In the genomic region with DNA sequence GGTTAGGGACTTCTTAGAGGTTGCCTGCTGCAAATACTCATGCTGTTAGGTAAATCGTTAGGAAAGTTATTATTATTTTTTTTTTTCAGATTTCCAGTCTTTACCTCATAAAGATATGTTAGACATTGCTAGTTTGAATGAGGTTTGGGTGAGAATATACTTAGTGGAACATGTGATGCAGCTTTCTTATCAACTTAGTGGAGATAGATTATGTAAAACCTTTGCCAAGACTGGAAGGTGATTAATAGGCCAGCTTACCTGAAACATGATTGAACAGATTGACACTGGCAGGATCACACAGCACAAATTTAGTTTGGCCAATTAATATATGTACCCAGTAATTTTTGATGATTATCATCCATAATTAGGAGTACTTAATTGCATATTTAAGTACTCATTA, we compare ENCODE assay signal across 16 cellular contexts. TPM values are rescaled to one million over a fixed set of nuclear protein-coding genes. Genes with fewer than 3 reads are reported as not detected.
A peak's percentile ranks its signal among the peaks of the same experiment; 100 is the strongest.
DNase-seq lines count a peak whose midpoint lies in the region; ATAC-seq and TF ChIP-seq lines count a peak whose summit lies in the region.
"Had no signal": no experiment of that assay in that cellular context is flagged by ENCODE, and none has a peak within 500 bp of the region (broad histone marks: within the 10 kb centered on the region; RNA-seq: fewer than 3 reads in every experiment).

No MANE protein-coding gene starts in this region.

- no TSS peak for BruUV-seq in Caco-2 (replicated peaks; lab: Mats Ljungman, UMichigan)

- H3K79me2 ChIP-seq in smooth muscle cell (ENCODE audit: low read depth): peaks cover 87% of the 10 kb centered on the region

- TF ChIP-seq CTCF in Caco-2 (IDR thresholded peaks at IDR 0.05; ENCODE audit: insufficient read depth in 1 of 2, low read depth in 1 of 2, low read length in 1 of 2, severe bottlenecking in 1 of 2, unreplicated experiment in 1 of 2): no peak
- no peak for TF ChIP-seq CTCF in foreskin keratinocyte (conservative IDR thresholded peaks at IDR 0.05)
- TF ChIP-seq CTCF in smooth muscle cell (IDR thresholded peaks at IDR 0.05; ENCODE audit: borderline replicate concordance, insufficient read depth, poor library complexity, severe bottlenecking): no peak
- no peak for TF ChIP-seq CTCF in esophagus squamous epithelium (IDR thresholded peaks at IDR 0.05)

- no peaks in the 10 kb centered on the region for H3K27me3 Mint-ChIP-seq in Caco-2 (ENCODE audit: insufficient read depth, unreplicated experiment)

- no peaks in the 10 kb centered on the region for H3F3A ChIP-seq in smooth muscle cell (ENCODE audit: low read depth)

- DNase-seq in activated naive CD4-positive, alpha-beta T cell treated with anti-CD3 and anti-CD28 coated beads, Interleukin-2, amount 50 U/mL, for 72 hours (ENCODE audit: low spot score in 2 of 2): no peak
- no peak for DNase-seq in activated naive CD4-positive, alpha-beta T cell (lab: John Stamatoyannopoulos, UW)
- no peak for DNase-seq in Caco-2
- no peak for DNase-seq in foreskin keratinocyte
- no peak for DNase-seq in smooth muscle cell (lab: John Stamatoyannopoulos, UW; ENCODE audit: unreplicated experiment)
- no peak for DNase-seq in activated CD8-positive, alpha-beta memory T cell treated with anti-CD3 and anti-CD28 coated beads for 24 hours
- DNase-seq in esophagus squamous epithelium (lab: John Stamatoyannopoulos, UW): no peak
- DNase-seq: DMS 273 treated with DMSO at 0.1 percent for 48 hours, NCI-H1048, NCI-H2107, NCI-H226, NCI-H526, PC-3 had no signal

- TF ChIP-seq POLR2A in esophagus squamous epithelium (IDR thresholded peaks at IDR 0.05): no peak

- H3K4me2 ChIP-seq in smooth muscle cell: no peak overlapping the region
- H3K4me2 ChIP-seq: GM23338 had no signal

- no peak overlapping the region for H2AFZ ChIP-seq in smooth muscle cell (ENCODE audit: low read depth)
- H2AFZ ChIP-seq: GM23338 had no signal

- ATAC-seq in activated naive CD4-positive, alpha-beta T cell treated with anti-CD3 and anti-CD28 coated beads, Interleukin-2, amount 50 U/mL, for 72 hours: no peak
- peak; percentile 26 for ATAC-seq in foreskin keratinocyte
- ATAC-seq: GM23338, PC-3 had no signal

- H3K27me3 ChIP-seq in Caco-2 (replicated peaks; ENCODE audit: control insufficient read depth, insufficient read depth, low read length) (no peaks in the 10 kb centered on the region), foreskin keratinocyte (no peaks in the 10 kb centered on the region), smooth muscle cell (ENCODE audit: low read depth) (no peaks in the 10 kb centered on the region), esophagus squamous epithelium (no peaks in the 10 kb centered on the region)

- H3K27ac Mint-ChIP-seq in activated naive CD4-positive, alpha-beta T cell treated with anti-CD3 and anti-CD28 coated beads, Interleukin-2, amount 50 U/mL, for 72 hours: peak overlapping the region; percentile 16 to 66
- H3K27ac Mint-ChIP-seq in Caco-2 (ENCODE audit: unreplicated experiment): peak overlapping the region; percentile 0
- H3K27ac Mint-ChIP-seq: GM23338 had no signal

- no peak overlapping the region for H3K4me3 Mint-ChIP-seq in Caco-2 (ENCODE audit: unreplicated experiment)
- H3K4me3 Mint-ChIP-seq: GM23338 had no signal

- peaks cover 0 to 17% of the 10 kb centered on the region in 2 donors for H3K36me3 Mint-ChIP-seq in activated naive CD4-positive, alpha-beta T cell treated with anti-CD3 and anti-CD28 coated beads, Interleukin-2, amount 50 U/mL, for 72 hours
- H3K36me3 Mint-ChIP-seq in Caco-2 (ENCODE audit: insufficient read depth, unreplicated experiment): peaks cover 26% of the 10 kb centered on the region

- 97% methylated on average over 1 of the region's 1 CpG for WGBS in smooth muscle cell (ENCODE audit: low lambda C conversion rate)
- WGBS in esophagus squamous epithelium, 2 donors: 65 to 73% methylated on average over 1 of the region's 1 CpG

- peaks cover 29% of the 10 kb centered on the region for H3K4me1 Mint-ChIP-seq in Caco-2 (ENCODE audit: low read depth, unreplicated experiment)

- H4K20me1 ChIP-seq in smooth muscle cell (ENCODE audit: low read depth): peaks cover 79% of the 10 kb centered on the region

- H3K9me3 ChIP-seq in Caco-2 (no peaks in the 10 kb centered on the region), smooth muscle cell (replicated peaks; ENCODE audit: low read depth) (no peaks in the 10 kb centered on the region), esophagus squamous epithelium (no peaks in the 10 kb centered on the region)

- peaks cover 6 to 9% of the 10 kb centered on the region in 2 donors for H3K9me3 Mint-ChIP-seq in activated naive CD4-positive, alpha-beta T cell treated with anti-CD3 and anti-CD28 coated beads, Interleukin-2, amount 50 U/mL, for 72 hours
- H3K9me3 Mint-ChIP-seq in Caco-2 (ENCODE audit: unreplicated experiment): peaks cover 10% of the 10 kb centered on the region
- H3K9me3 Mint-ChIP-seq: GM23338 had no signal

- POLR2A ChIA-PET in Caco-2 (lab: Charles Lee): no interaction called here

- H3K36me3 ChIP-seq in Caco-2 (ENCODE audit: control insufficient read depth, insufficient read depth, low read length) (no peaks in the 10 kb centered on the region), smooth muscle cell (ENCODE audit: low read depth) (no peaks in the 10 kb centered on the region), esophagus squamous epithelium (no peaks in the 10 kb centered on the region)

- H3K4me3 ChIP-seq in Caco-2 (ENCODE audit: low read depth, low read length) (no peak overlapping the region), smooth muscle cell (no peak overlapping the region), esophagus squamous epithelium (no peak overlapping the region)
- H3K4me3 ChIP-seq: GM23338, K562 had no signal

- no peak overlapping the region for H3K27ac ChIP-seq in foreskin keratinocyte
- peak overlapping the region; percentile 87 for H3K27ac ChIP-seq in smooth muscle cell (ENCODE audit: low read depth)
- no peak overlapping the region for H3K27ac ChIP-seq in esophagus squamous epithelium
- H3K27ac ChIP-seq: HL-60 had no signal

- H3K4me1 ChIP-seq in Caco-2 (peaks cover 17% of the 10 kb centered on the region), foreskin keratinocyte (peaks cover 37% of the 10 kb centered on the region), smooth muscle cell (ENCODE audit: low read depth) (peaks cover 14% of the 10 kb centered on the region), esophagus squamous epithelium (peaks cover 0 to 35% (median 5%) of the 10 kb centered on the region in 3 donors)

- intact Hi-C loops in Caco-2 (cut with micrococcal nuclease; ENCODE audit: unreplicated experiment) (no loop called here), esophagus squamous epithelium (cut with DNase I) (no loop called here)

- CTCF ChIA-PET in Caco-2 (lab: Charles Lee): interaction anchor here (0.8 to 0.9 kb wide), 2 partner anchors 33 to 156 kb away, joined by 4 read pairs; a partner anchor contains a TSS

- H3K9ac ChIP-seq in smooth muscle cell (ENCODE audit: low read depth): peak overlapping the region; percentile 9

RNA-seq across cellular contexts. Expression of a gene that starts 32.3 kb away (rescaled TPM):
- total RNA-seq in activated naive CD4-positive, alpha-beta T cell treated with anti-CD3 and anti-CD28 coated beads, Interleukin-2, amount 50 U/mL, for 72 hours: 100 to 1,000 TPM in 1 of 2 donors, 10 to 100 TPM in 1; 60.3 to 123 TPM
- 236 and 264 TPM in 2 replicates for total RNA-seq in Caco-2 (2022)
- 30.2 and 30.3 TPM in 2 replicates for total RNA-seq in foreskin keratinocyte
- 5.6 and 7.1 TPM in 2 replicates for polyA plus RNA-seq in foreskin keratinocyte
- total RNA-seq in smooth muscle cell: 154 and 155 TPM in 2 replicates
- 66.3 and 75.0 TPM in 2 replicates for polyA plus RNA-seq in smooth muscle cell
- total RNA-seq in esophagus squamous epithelium: 100 to 1,000 TPM in 3 of 4 donors, 10 to 100 TPM in 1; 52.5 to 214 (median 145) TPM
